9 cellular contexts compared by ENCODE assay signal in the genomic region with DNA sequence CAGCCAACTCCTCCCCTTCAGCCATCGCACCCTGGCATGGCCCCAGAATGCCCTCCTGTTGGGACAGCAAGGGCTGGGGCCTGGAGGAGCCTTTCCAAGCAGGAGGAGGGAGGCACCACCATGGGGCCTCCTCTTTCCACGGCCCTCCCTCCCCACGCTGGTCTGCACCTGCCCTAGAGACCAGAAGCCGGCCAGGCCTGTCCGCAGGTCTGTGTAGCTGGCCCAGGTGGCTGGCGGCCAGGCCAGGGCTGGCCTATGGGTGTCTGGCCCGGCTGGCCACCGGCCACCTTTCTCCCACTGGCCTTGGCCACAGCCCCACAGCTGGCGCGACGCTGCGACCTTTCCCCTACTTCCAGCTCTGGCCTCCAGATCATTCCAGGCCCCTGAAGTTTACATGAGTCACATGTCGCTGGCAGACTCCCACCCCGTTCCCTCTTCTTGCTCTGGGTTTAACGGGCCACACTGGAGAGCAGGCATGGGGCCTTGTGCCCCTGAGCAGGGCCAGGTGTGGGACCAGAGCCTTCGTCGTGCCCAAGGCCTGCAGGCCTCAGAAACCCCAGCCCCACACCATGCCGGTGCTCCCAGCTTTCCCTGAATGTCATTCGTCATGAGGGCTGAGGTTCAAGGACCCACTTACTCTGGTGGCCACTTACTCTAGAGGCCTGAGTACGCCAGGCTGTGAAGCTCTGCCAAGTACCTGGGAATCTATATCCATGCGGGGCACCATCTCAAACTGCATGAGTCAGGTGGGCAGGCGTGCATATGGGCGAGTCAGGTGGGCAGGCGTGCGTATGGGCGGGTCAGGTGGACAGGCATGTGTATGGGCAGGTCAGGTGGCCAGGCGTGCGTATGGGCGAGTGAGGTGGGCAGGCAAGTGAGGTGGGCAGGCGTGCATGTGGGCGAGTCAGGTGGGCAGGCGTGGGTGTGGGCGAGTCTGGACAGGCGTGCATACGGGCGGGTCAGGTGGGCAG. TPM values are rescaled to one million over a fixed set of nuclear protein-coding genes. Genes with fewer than 3 reads are reported as not detected.
DNase-seq lines count a peak whose midpoint lies in the region; ATAC-seq and TF ChIP-seq lines count a peak whose summit lies in the region.
"Had no signal": no experiment of that assay in that cellular context is flagged by ENCODE, and none has a peak within 500 bp of the region (broad histone marks: within the 10 kb centered on the region; RNA-seq: fewer than 3 reads in every experiment).

No MANE protein-coding gene starts in this region.

- H3K27me3 ChIP-seq in left lung: peaks cover 0 to 16% of the 10 kb centered on the region in 2 donors

- in situ Hi-C loops in astrocyte of the spinal cord (cut with HindIII; ENCODE audit: low sequenced_read_pairs): no loop called here

- H3K9me3 ChIP-seq in left lung: no peaks in the 10 kb centered on the region

- DNase-seq in ELF-1 (ENCODE audit: low read depth, low spot score) (peak; percentile 16), astrocyte of the spinal cord (ENCODE audit: low read depth, low spot score) (peak; percentile 5), left lung (peak in 1 of 2 donors; percentile 72), Calu3 (no peak), H4 (ENCODE audit: low spot score) (no peak)
- DNase-seq in stimulated activated naive CD4-positive, alpha-beta T cell treated with Interleukin-2 at 50 U/mL for 16 hours (lab: John Stamatoyannopoulos, UW): no peak
- DNase-seq: NCI-H2171 treated with DMSO at 0.1 percent for 48 hours had no signal

- TF ChIP-seq CTCF in astrocyte of the spinal cord (IDR thresholded peaks at IDR 0.05; ENCODE audit: low read depth, low read length): no peak
- TF ChIP-seq CTCF in left lung (IDR thresholded peaks at IDR 0.05): no peak
- no peak for TF ChIP-seq CTCF in Calu3 (IDR thresholded peaks at IDR 0.05; ENCODE audit: unreplicated experiment)

- intact Hi-C loops in left lung (cut with DNase I): no loop called here
- intact Hi-C loops in Calu3 (cut with micrococcal nuclease; ENCODE audit: unreplicated experiment): no loop called here

- no peaks in the 10 kb centered on the region for H3K36me3 Mint-ChIP-seq in stimulated activated memory B cell treated with anti-CD40 and anti-IgM and Interleukin-4, amounts not matched to agents 10 μg/mL and 1 μg/mL and 100 μg/mL, for 72 hours
- H3K36me3 Mint-ChIP-seq in activated T-helper 17 cell treated with anti-CD3 and anti-CD28 coated beads, Interleukin-2, amount 50 U/mL, for 72 hours (ENCODE audit: low read depth): no peaks in the 10 kb centered on the region
- H3K36me3 Mint-ChIP-seq in Calu3 (ENCODE audit: insufficient read depth, unreplicated experiment): no peaks in the 10 kb centered on the region

- H3K27me3 Mint-ChIP-seq in stimulated activated memory B cell treated with anti-CD40 and anti-IgM and Interleukin-4, amounts not matched to agents 10 μg/mL and 1 μg/mL and 100 μg/mL, for 72 hours: no peaks in the 10 kb centered on the region
- H3K27me3 Mint-ChIP-seq in activated T-helper 17 cell treated with anti-CD3 and anti-CD28 coated beads, Interleukin-2, amount 50 U/mL, for 72 hours: no peaks in the 10 kb centered on the region
- no peaks in the 10 kb centered on the region for H3K27me3 Mint-ChIP-seq in Calu3 (ENCODE audit: unreplicated experiment)

- peak overlapping the region in 1 of 2 donors; percentile 56 for H3K27ac ChIP-seq in left lung

- CTCF ChIA-PET in Calu3 (lab: Charles Lee): no interaction called here

- H3K27ac Mint-ChIP-seq in stimulated activated memory B cell treated with anti-CD40 and anti-IgM and Interleukin-4, amounts not matched to agents 10 μg/mL and 1 μg/mL and 100 μg/mL, for 72 hours: no peak overlapping the region
- no peak overlapping the region for H3K27ac Mint-ChIP-seq in activated T-helper 17 cell treated with anti-CD3 and anti-CD28 coated beads, Interleukin-2, amount 50 U/mL, for 72 hours
- H3K27ac Mint-ChIP-seq in Calu3 (ENCODE audit: unreplicated experiment): no peak overlapping the region

- no peaks in the 10 kb centered on the region for H3K4me1 Mint-ChIP-seq in stimulated activated memory B cell treated with anti-CD40 and anti-IgM and Interleukin-4, amounts not matched to agents 10 μg/mL and 1 μg/mL and 100 μg/mL, for 72 hours
- H3K4me1 Mint-ChIP-seq in activated T-helper 17 cell treated with anti-CD3 and anti-CD28 coated beads, Interleukin-2, amount 50 U/mL, for 72 hours: no peaks in the 10 kb centered on the region
- H3K4me1 Mint-ChIP-seq in Calu3 (ENCODE audit: low read depth, unreplicated experiment): no peaks in the 10 kb centered on the region

- H3K9me3 Mint-ChIP-seq in stimulated activated memory B cell treated with anti-CD40 and anti-IgM and Interleukin-4, amounts not matched to agents 10 μg/mL and 1 μg/mL and 100 μg/mL, for 72 hours: no peaks in the 10 kb centered on the region
- H3K9me3 Mint-ChIP-seq in activated T-helper 17 cell treated with anti-CD3 and anti-CD28 coated beads, Interleukin-2, amount 50 U/mL, for 72 hours: no peaks in the 10 kb centered on the region
- no peaks in the 10 kb centered on the region for H3K9me3 Mint-ChIP-seq in Calu3 (ENCODE audit: low read depth, unreplicated experiment)

- no peaks in the 10 kb centered on the region for H3K36me3 ChIP-seq in left lung

- BruUV-seq in Calu3 (replicated peaks; lab: Mats Ljungman, UMichigan): no TSS peak

- H3K4me3 Mint-ChIP-seq in stimulated activated memory B cell treated with anti-CD40 and anti-IgM and Interleukin-4, amounts not matched to agents 10 μg/mL and 1 μg/mL and 100 μg/mL, for 72 hours: no peak overlapping the region
- H3K4me3 Mint-ChIP-seq in activated T-helper 17 cell treated with anti-CD3 and anti-CD28 coated beads, Interleukin-2, amount 50 U/mL, for 72 hours: no peak overlapping the region
- no peak overlapping the region for H3K4me3 Mint-ChIP-seq in Calu3 (ENCODE audit: low read depth, unreplicated experiment)

- peaks cover 7 to 11% of the 10 kb centered on the region in 2 donors for H3K4me1 ChIP-seq in left lung

- ATAC-seq in left lung: peak; percentile 78
- peak; percentile 24 for ATAC-seq in stimulated activated memory B cell treated with anti-CD40 and anti-IgM and Interleukin-4, amounts not matched to agents 10 μg/mL and 1 μg/mL and 100 μg/mL, for 72 hours
- ATAC-seq in activated T-helper 17 cell treated with anti-CD3 and anti-CD28 coated beads, Interleukin-2, amount 50 U/mL, for 72 hours (replicated peaks): no peak

- no peak overlapping the region for H3K4me3 ChIP-seq in astrocyte of the spinal cord (ENCODE audit: low read depth, low read length)
- no peak overlapping the region for H3K4me3 ChIP-seq in left lung

RNA-seq across cellular contexts. Expression of a gene that starts 33.3 kb away (rescaled TPM):
- total RNA-seq in left lung: 10 to 100 TPM; 15.7 to 23.0 TPM
- 1 to 10 TPM; 5.6 to 7.9 TPM for total RNA-seq in activated T-helper 17 cell treated with anti-CD3 and anti-CD28 coated beads, Interleukin-2, amount 50 U/mL, for 72 hours
- total RNA-seq in Calu3 (2022): 6.9 and 10.5 TPM in 2 replicates
- total RNA-seq in H4 (2014; rRNA removed; shearing (Covaris generic)): 5.4 and 6.5 TPM in 2 replicates

RNA-seq across cellular contexts. Expression of a gene that starts 58.6 kb away (rescaled TPM):
- total RNA-seq in left lung (1 to 10 TPM; 2.4 to 4.7 TPM), Calu3 (2022) (9.0 and 11.7 TPM in 2 replicates)
- under 1 TPM; 0.82 to 0.85 TPM for total RNA-seq in activated T-helper 17 cell treated with anti-CD3 and anti-CD28 coated beads, Interleukin-2, amount 50 U/mL, for 72 hours
- total RNA-seq in H4 (2014; rRNA removed; shearing (Covaris generic)): 0.25 TPM in 1 of 2 replicates, not detected in the other

Comparison
In these comparisons a context has a peak if more than half of its experiments do, and no peak if none do; other contexts are left out.
1. DNase-seq: peak in ELF-1 (single experiment) and astrocyte of the spinal cord (single experiment); none in stimulated activated naive CD4-positive, alpha-beta T cell treated with Interleukin-2 at 50 U/mL for 16 hours (single experiment), Calu3 (single experiment) and H4 (single experiment).